Comparison of ENCODE assay signal across 1 cellular context in genomic region chr6:4125933-4126864, GRCh38.
TF ChIP-seq lines count a peak whose summit lies in the region.

No MANE protein-coding gene starts in this region.

TF ChIP-seq in HepG2, 621 proteins besides CTCF, POLR2A, EP300 and RAD21 (continued from another document and continues in another):
- TF ChIP-seq ZNF318 (CRISPR knock-in tag; IDR thresholded peaks at IDR 0.05) (no peak), ZNF710 (CRISPR knock-in tag; IDR thresholded peaks at IDR 0.05; ENCODE audit: borderline replicate concordance) (no peak), STAG1 (CRISPR knock-in tag; IDR thresholded peaks at IDR 0.05) (peak; percentile 19; the same call in 1 of the 2 replicates), HNF1B (CRISPR knock-in tag; IDR thresholded peaks at IDR 0.05) (no peak), E2F1 (CRISPR knock-in tag; IDR thresholded peaks at IDR 0.05) (no peak), ZBTB34 (CRISPR knock-in tag; IDR thresholded peaks at IDR 0.05) (no peak), HMGXB3 (CRISPR knock-in tag; IDR thresholded peaks at IDR 0.05; ENCODE audit: borderline replicate concordance) (no peak), ZNF773 (CRISPR knock-in tag; IDR thresholded peaks at IDR 0.05; ENCODE audit: borderline replicate concordance) (no peak), ZNF770 (CRISPR knock-in tag; IDR thresholded peaks at IDR 0.05) (no peak), ZNF576 (CRISPR knock-in tag; IDR thresholded peaks at IDR 0.05) (no peak), CREB1 (IDR thresholded peaks at IDR 0.05) (no peak), CREB1 (CRISPR knock-in tag; IDR thresholded peaks at IDR 0.05) (peak; percentile 42), NPAS2 (CRISPR knock-in tag; IDR thresholded peaks at IDR 0.05; ENCODE audit: borderline replicate concordance) (no peak), SSRP1 (CRISPR knock-in tag; IDR thresholded peaks at IDR 0.05) (no peak), ZNF691 (CRISPR knock-in tag; IDR thresholded peaks at IDR 0.05; ENCODE audit: borderline replicate concordance, low read depth) (no peak), ZNF512B (CRISPR knock-in tag; IDR thresholded peaks at IDR 0.05; ENCODE audit: borderline replicate concordance) (no peak), U2AF2 (IDR thresholded peaks at IDR 0.05; ENCODE audit: low read depth, low read length) (no peak), ZBTB43 (CRISPR knock-in tag; conservative IDR thresholded peaks at IDR 0.05) (peak; percentile 94), HMG20A (CRISPR knock-in tag; IDR thresholded peaks at IDR 0.05; ENCODE audit: borderline replicate concordance) (peak; percentile 36; the same call in 1 of the 2 replicates), NFYB (CRISPR knock-in tag; IDR thresholded peaks at IDR 0.05) (no peak), GABPA (IDR thresholded peaks at IDR 0.05; ENCODE audit: low read depth, low read length) (no peak), GABPA (CRISPR knock-in tag; IDR thresholded peaks at IDR 0.05; ENCODE audit: low read depth) (no peak)
